In the genomic region with DNA sequence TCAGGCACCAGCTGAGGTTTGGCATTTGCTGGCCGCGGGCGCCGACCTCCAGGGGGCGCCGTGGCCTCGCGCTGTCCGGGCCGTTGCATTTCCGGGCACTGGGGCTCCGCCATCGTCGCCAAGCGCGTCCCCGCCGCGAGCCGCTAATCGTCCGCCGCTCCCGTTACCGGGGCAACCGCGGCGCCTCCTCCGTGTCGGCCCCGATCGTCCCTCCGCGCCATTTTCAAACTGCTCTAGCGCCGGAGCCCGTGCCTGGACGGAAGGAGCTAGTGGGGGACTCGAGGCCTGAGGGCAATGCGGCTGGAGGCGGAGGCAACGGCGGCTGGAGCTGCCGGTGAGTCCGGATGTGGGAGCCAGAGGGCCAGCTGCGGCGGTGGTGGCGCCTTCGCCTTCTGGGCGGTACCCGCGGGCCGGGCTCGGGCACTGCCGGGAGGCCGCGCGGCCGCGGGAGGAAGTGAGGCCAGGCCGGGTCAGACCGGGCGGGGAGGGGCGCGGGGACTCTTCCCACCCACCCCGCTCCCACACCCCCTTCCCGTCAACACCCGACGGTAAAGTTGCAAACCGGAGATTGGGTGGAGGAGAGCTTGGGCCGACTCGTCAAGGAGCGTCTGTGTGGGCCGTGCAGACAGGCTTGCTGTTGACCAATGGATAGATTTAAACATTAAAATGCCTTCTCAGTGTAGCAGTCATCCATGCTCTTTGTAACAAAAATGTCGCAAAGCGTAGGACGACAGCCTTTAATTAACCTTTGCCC, we compare ENCODE assay signal across 9 cellular contexts. TPM values are rescaled to one million over a fixed set of nuclear protein-coding genes. Genes with fewer than 3 reads are reported as not detected.
DNase-seq lines count a peak whose midpoint lies in the region; ATAC-seq, FAIRE-seq and TF ChIP-seq lines count a peak whose summit lies in the region.
"Had no signal": no experiment of that assay in that cellular context is flagged by ENCODE, and none has a peak within 500 bp of the region (broad histone marks: within the 10 kb centered on the region; RNA-seq: fewer than 3 reads in every experiment).

A gene with protein sequence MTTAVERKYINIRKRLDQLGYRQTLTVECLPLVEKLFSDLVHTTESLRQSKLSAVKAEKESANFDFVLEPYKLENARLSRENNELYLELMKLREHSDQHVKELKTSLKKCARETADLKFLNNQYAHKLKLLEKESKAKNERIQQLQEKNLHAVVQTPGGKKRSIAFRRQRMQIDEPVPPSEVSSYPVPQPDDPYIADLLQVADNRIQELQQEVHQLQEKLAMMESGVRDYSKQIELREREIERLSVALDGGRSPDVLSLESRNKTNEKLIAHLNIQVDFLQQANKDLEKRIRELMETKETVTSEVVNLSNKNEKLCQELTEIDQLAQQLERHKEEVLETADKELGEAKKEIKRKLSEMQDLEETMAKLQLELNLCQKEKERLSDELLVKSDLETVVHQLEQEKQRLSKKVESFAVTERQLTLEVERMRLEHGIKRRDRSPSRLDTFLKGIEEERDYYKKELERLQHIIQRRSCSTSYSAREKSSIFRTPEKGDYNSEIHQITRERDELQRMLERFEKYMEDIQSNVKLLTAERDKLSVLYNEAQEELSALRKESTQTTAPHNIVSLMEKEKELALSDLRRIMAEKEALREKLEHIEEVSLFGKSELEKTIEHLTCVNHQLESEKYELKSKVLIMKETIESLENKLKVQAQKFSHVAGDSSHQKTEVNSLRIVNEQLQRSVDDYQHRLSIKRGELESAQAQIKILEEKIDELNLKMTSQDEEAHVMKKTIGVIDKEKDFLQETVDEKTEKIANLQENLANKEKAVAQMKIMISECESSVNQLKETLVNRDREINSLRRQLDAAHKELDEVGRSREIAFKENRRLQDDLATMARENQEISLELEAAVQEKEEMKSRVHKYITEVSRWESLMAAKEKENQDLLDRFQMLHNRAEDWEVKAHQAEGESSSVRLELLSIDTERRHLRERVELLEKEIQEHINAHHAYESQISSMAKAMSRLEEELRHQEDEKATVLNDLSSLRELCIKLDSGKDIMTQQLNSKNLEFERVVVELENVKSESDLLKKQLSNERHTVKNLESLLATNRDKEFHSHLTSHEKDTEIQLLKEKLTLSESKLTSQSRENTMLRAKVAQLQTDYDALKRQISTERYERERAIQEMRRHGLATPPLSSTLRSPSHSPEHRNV (plus strand): TSS at position 220 of the 754 bp plus-strand sequence. CDS start 3,186 bp downstream, outside the sequence.

- in situ Hi-C loops in GM18951 (cut with MboI; ENCODE audit: low sequenced_read_pairs, unreplicated experiment) = no loop called here

- DNase-seq in AG09319 (ENCODE audit: extremely low read depth, low read depth) = peak; percentile 83
- DNase-seq in NCI-H2227 (lab: John Stamatoyannopoulos, UW; ENCODE audit: unreplicated experiment) = peak; percentile 94
- DNase-seq in WERI-Rb-1 = peak; percentile 94
- peak; percentile 84 to 91 for DNase-seq in breast epithelium (ENCODE audit: low spot score in 2 of 2)
- peak; percentile 95 for DNase-seq in iPS-NIHi11 (ENCODE audit: low spot score)
- peak; percentile 94 for DNase-seq in small intestine

- peak; percentile 85 for TF ChIP-seq POLR2A in GM18951 (IDR thresholded peaks at IDR 0.05; ENCODE audit: extremely low read depth, insufficient read depth, insufficient read length)
- TF ChIP-seq POLR2A in breast epithelium (IDR thresholded peaks at IDR 0.05) = no peak

- intact Hi-C loops in breast epithelium (cut with DNase I; ENCODE audit: low total_unique reads) = no loop called here

- H3K36me3 ChIP-seq in WERI-Rb-1 (peaks cover 9% of the 10 kb centered on the region), breast epithelium (no peaks in the 10 kb centered on the region), small intestine (ENCODE audit: control insufficient read depth in 2 of 2, insufficient read depth in 2 of 2, low read length in 2 of 2) (no peaks in the 10 kb centered on the region)

- peak; percentile 78 for TF ChIP-seq CTCF in AG09319 (IDR thresholded peaks at IDR 0.05; ENCODE audit: low read depth, low read length)
- peak; percentile 95 for TF ChIP-seq CTCF in WERI-Rb-1 (IDR thresholded peaks at IDR 0.05; ENCODE audit: low read depth, low read length)
- peak; percentile 56 to 92 (median 83) for TF ChIP-seq CTCF in breast epithelium (IDR thresholded peaks at IDR 0.05)

- ATAC-seq in HG03175 (IDR thresholded peaks at IDR 0.05; ENCODE audit: unreplicated experiment) = peak; percentile 70

- H3K27me3 ChIP-seq in WERI-Rb-1 (ENCODE audit: insufficient read depth, low read depth, severe bottlenecking) (no peaks in the 10 kb centered on the region), breast epithelium (no peaks in the 10 kb centered on the region), small intestine (ENCODE audit: control insufficient read depth in 2 of 2, insufficient read depth in 2 of 2, low read length in 2 of 2) (no peaks in the 10 kb centered on the region)

- peaks cover 0 to 3% of the 10 kb centered on the region in 2 donors for H3K4me1 ChIP-seq in breast epithelium
- H3K4me1 ChIP-seq in small intestine (ENCODE audit: control insufficient read depth in 2 of 2, insufficient read depth in 1 of 2, low read depth in 1 of 2, low read length in 1 of 2) = peaks cover 5 to 7% of the 10 kb centered on the region in 2 donors

- FAIRE-seq in small intestine (lab: Jason Lieb, UNC) = no peak
- FAIRE-seq: colon had no signal

- H3K4me3 ChIP-seq in WERI-Rb-1 (ENCODE audit: low read depth, low read length) (peak within 1 kb of the TSS; percentile 89), breast epithelium (peak within 1 kb of the TSS; percentile 64 to 89 (median 84)), small intestine (ENCODE audit: low read depth in 1 of 2, low read length in 2 of 2) (peak within 1 kb of the TSS; percentile 81 to 86)

- H3K9me3 ChIP-seq in WERI-Rb-1 (ENCODE audit: severe bottlenecking) (no peaks in the 10 kb centered on the region), breast epithelium (no peaks in the 10 kb centered on the region), small intestine (ENCODE audit: control insufficient read depth, low read depth) (no peaks in the 10 kb centered on the region)

- H3K27ac ChIP-seq in WERI-Rb-1 (peak within 1 kb of the TSS; percentile 95), breast epithelium (peak within 1 kb of the TSS; percentile 88 to 93), small intestine (ENCODE audit: low read depth in 1 of 2, low read length in 1 of 2) (peak within 1 kb of the TSS; percentile 49 to 99)

- WGBS in small intestine, 3 donors = 0 to 1% (median 0%) methylated on average over 54 to 77 of the region's 77 CpGs

RNA-seq across cellular contexts. Expression of the gene that starts here (rescaled TPM):
- 10 to 100 TPM in 1 of 3 donors, 1 to 10 TPM in 2; 4.8 to 12.1 (median 8.5) TPM for total RNA-seq in breast epithelium
- polyA plus RNA-seq in small intestine = 1 to 10 TPM; 1.4 to 2.6 (median 1.8) TPM

Comparison
In these comparisons a context has a peak if more than half of its experiments do, and no peak if none do; other contexts are left out.
1. Peak in every context shown above with its lines: DNase-seq, ATAC-seq, H3K4me3 ChIP-seq and H3K27ac ChIP-seq.